Comparison of ENCODE assay signal across 8 cellular contexts in the genomic region with DNA sequence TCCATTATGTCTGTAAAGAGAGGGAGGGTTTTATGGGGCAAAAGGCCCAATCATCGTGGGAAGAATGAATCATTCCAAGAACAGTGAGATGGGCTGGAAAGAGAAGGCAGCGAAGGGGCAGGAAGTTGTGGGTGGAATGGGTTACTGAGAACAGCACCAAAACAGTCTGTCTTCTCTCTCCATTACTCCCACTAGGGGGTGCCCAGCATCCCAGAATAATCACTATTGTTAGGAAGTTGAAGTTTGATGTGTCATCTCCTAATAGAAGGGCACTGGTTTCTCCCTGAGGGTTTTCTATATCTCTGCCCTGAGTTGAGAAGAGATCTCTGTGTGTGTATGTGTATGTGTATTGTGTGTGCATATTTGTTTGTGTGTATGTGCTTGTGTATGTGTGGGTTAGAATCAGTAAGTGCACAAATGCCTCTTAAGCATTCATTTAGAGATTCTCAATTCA.
A peak's percentile ranks its signal among the peaks of the same experiment; 100 is the strongest.
DNase-seq lines count a peak whose midpoint lies in the region; ATAC-seq and TF ChIP-seq lines count a peak whose summit lies in the region.

No MANE protein-coding gene starts in this region.

- no peak overlapping the region for H3K4me3 ChIP-seq in HUES48 (ENCODE audit: low read depth, low read length)

- H3K27ac Mint-ChIP-seq in T-helper 2 cell treated with Interferon-gamma antibody and Interleukin-4, amounts not matched to agents 5 μg/mL and 100 μg/mL, for 36 hours, result no peak overlapping the region
- peak overlapping the region; percentile 78 for H3K27ac Mint-ChIP-seq in chondrocyte (ENCODE audit: unreplicated experiment)

- no peaks in the 10 kb centered on the region for H3K36me3 ChIP-seq in HUES48 (ENCODE audit: control insufficient read depth, insufficient read depth, low read length)

- DNase-seq in NCI-H2196 (lab: John Stamatoyannopoulos, UW; ENCODE audit: unreplicated experiment), result peak; percentile 12
- DNase-seq in NCI-H2196 treated with DMSO at 0.1 percent for 48 hours (lab: John Stamatoyannopoulos, UW; ENCODE audit: unreplicated experiment), result no peak
- peak; percentile 87 for DNase-seq in T-helper 2 cell treated with Interferon-gamma antibody and Interleukin-4, amounts not matched to agents 5 μg/mL and 100 μg/mL, for 36 hours (ENCODE audit: low spot score)
- no peak for DNase-seq in chondrocyte (ENCODE audit: low spot score)
- DNase-seq in medulla oblongata (ENCODE audit: extremely low spot score), result peak; percentile 90
- DNase-seq in stimulated activated CD8-positive, alpha-beta memory T cell treated with anti-CD3 and anti-CD28 coated beads, Interleukin-7, amount 100 ng/mL, for 24 hours (ENCODE audit: low read depth), result peak; percentile 46

- no peaks in the 10 kb centered on the region for H3K27me3 Mint-ChIP-seq in T-helper 2 cell treated with Interferon-gamma antibody and Interleukin-4, amounts not matched to agents 5 μg/mL and 100 μg/mL, for 36 hours (ENCODE audit: low read depth)
- H3K27me3 Mint-ChIP-seq in chondrocyte (ENCODE audit: low read depth), result no peaks in the 10 kb centered on the region

- H3K4me1 ChIP-seq in HUES48 (ENCODE audit: control insufficient read depth, insufficient read depth, low read length), result peaks cover 44% of the 10 kb centered on the region

- no peaks in the 10 kb centered on the region for H3K9me3 Mint-ChIP-seq in T-helper 2 cell treated with Interferon-gamma antibody and Interleukin-4, amounts not matched to agents 5 μg/mL and 100 μg/mL, for 36 hours
- H3K9me3 Mint-ChIP-seq in chondrocyte (ENCODE audit: low read depth), result no peaks in the 10 kb centered on the region

- H3K9me3 ChIP-seq in HUES48 (ENCODE audit: control insufficient read depth, insufficient read depth, low read length), result no peaks in the 10 kb centered on the region

- H3K36me3 Mint-ChIP-seq in T-helper 2 cell treated with Interferon-gamma antibody and Interleukin-4, amounts not matched to agents 5 μg/mL and 100 μg/mL, for 36 hours (ENCODE audit: low read depth), result no peaks in the 10 kb centered on the region
- no peaks in the 10 kb centered on the region for H3K36me3 Mint-ChIP-seq in chondrocyte (ENCODE audit: low read depth)

- peaks cover 25% of the 10 kb centered on the region for H3K4me1 Mint-ChIP-seq in T-helper 2 cell treated with Interferon-gamma antibody and Interleukin-4, amounts not matched to agents 5 μg/mL and 100 μg/mL, for 36 hours (ENCODE audit: low read depth)
- peaks cover 55% of the 10 kb centered on the region for H3K4me1 Mint-ChIP-seq in chondrocyte (ENCODE audit: low read depth)

- H3K27ac ChIP-seq in HUES48 (ENCODE audit: low read depth, low read length), result peak overlapping the region; percentile 3

- peak; percentile 92 for ATAC-seq in GM21576 (IDR thresholded peaks at IDR 0.05; ENCODE audit: unreplicated experiment)

- no peaks in the 10 kb centered on the region for H3K27me3 ChIP-seq in HUES48 (ENCODE audit: control insufficient read depth, insufficient read depth, low read length)

- H3K4me3 Mint-ChIP-seq in T-helper 2 cell treated with Interferon-gamma antibody and Interleukin-4, amounts not matched to agents 5 μg/mL and 100 μg/mL, for 36 hours, result no peak overlapping the region
- no peak overlapping the region for H3K4me3 Mint-ChIP-seq in chondrocyte (ENCODE audit: unreplicated experiment)

- TF ChIP-seq CTCF in chondrocyte (IDR thresholded peaks at IDR 0.05), result peak; percentile 87

- no peak overlapping the region for H3K9ac ChIP-seq in HUES48 (ENCODE audit: low read depth, low read length)

Comparison
In these comparisons a context has a peak if more than half of its experiments do, and no peak if none do; other contexts are left out.
1. DNase-seq: peak in NCI-H2196 (single experiment), T-helper 2 cell treated with Interferon-gamma antibody and Interleukin-4, amounts not matched to agents 5 μg/mL and 100 μg/mL, for 36 hours (single experiment), medulla oblongata (single experiment) and stimulated activated CD8-positive, alpha-beta memory T cell treated with anti-CD3 and anti-CD28 coated beads, Interleukin-7, amount 100 ng/mL, for 24 hours (single experiment); none in NCI-H2196 treated with DMSO at 0.1 percent for 48 hours (single experiment) and chondrocyte (single experiment).